In the genomic region with DNA sequence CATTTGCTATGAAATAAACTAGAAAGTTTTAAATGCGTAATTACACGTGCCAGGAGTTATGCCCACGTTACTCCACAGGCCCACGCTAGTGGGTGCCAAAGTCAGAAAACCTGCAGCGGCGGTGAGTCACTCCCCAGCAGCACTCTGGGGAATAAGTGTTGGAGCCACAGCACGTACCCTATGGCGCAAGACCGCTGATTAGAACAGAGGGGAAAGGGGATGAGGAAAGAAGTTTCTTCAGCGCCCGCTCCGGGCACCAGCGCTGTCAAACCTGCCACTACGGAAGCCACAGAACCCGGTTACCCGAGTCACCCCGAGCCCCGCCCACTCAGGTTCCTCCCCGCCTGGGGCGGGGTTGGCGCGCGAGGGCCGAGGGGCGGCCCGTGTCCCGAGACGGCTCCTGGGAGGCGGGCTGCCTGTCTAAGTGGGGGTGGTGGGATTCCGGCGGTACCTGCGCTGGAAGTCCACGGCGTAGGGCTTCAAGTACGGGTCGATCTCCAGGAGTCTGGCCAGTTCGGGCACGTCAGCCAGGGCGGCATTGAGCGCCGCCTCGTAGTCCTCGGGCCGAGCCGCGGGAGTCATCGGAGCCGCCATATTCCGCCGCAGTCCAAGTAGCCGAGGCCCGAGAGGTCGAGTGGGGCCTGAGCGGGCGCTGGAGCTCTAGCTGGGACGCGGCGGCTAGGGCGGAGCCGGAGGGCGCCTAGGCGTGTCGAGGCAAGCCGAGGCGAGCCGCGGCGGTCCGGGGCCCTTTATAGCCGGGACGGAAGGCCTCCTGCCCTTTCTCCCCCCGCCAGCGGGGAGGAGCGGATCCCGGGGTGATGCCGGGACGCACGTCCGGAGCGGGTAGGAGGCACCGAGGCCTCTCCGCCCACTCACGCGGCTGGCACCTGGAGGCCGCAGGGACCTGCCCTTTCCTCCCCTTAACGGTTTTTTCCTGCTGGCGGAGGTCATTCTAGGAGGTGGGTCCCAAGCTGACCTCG, we compare ENCODE assay signal across 1 cellular context.
TF ChIP-seq lines count a peak whose summit lies in the region.

TSS of gene GBE1 (minus strand) at position 722 of the 980 bp plus-strand sequence. CDS start at position 594, 128 bp downstream.

TF ChIP-seq in HepG2, 621 proteins besides CTCF, POLR2A, EP300 and RAD21 (continued from another document and continues in another):
- TF ChIP-seq, protein P1, sequence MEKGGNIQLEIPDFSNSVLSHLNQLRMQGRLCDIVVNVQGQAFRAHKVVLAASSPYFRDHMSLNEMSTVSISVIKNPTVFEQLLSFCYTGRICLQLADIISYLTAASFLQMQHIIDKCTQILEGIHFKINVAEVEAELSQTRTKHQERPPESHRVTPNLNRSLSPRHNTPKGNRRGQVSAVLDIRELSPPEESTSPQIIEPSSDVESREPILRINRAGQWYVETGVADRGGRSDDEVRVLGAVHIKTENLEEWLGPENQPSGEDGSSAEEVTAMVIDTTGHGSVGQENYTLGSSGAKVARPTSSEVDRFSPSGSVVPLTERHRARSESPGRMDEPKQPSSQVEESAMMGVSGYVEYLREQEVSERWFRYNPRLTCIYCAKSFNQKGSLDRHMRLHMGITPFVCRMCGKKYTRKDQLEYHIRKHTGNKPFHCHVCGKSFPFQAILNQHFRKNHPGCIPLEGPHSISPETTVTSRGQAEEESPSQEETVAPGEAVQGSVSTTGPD (CRISPR knock-in tag; IDR thresholded peaks at IDR 0.05): no peak
- TF ChIP-seq STAG1 (CRISPR knock-in tag; IDR thresholded peaks at IDR 0.05) (peak; percentile 6; the same call in 1 of the 2 replicates), ZNF619 (CRISPR knock-in tag; IDR thresholded peaks at IDR 0.05) (peak; percentile 68; the same call in 1 of the 2 replicates), SETDB1 (CRISPR knock-in tag; IDR thresholded peaks at IDR 0.05; ENCODE audit: borderline replicate concordance) (no peak), SNRNP70 (IDR thresholded peaks at IDR 0.05; ENCODE audit: low read depth, low read length) (no peak), ZNF354B (CRISPR knock-in tag; IDR thresholded peaks at IDR 0.05) (no peak), KDM4B (CRISPR knock-in tag; IDR thresholded peaks at IDR 0.05) (no peak; the same call in 1 of the 2 replicates), KLF16 (CRISPR knock-in tag; IDR thresholded peaks at IDR 0.05) (peak in 1 of 2 experiments; percentile 96; a peak in 2 of 4 replicates), ZNF331 (CRISPR knock-in tag; IDR thresholded peaks at IDR 0.05) (0 out of 2 replicates have a peak, but pooled peaks have one; percentile 29), POGZ (CRISPR knock-in tag; IDR thresholded peaks at IDR 0.05) (peak; percentile 99), KDM1A (CRISPR knock-in tag; IDR thresholded peaks at IDR 0.05) (peak; percentile 14; the same call in 1 of the 2 replicates), PRPF4 (IDR thresholded peaks at IDR 0.05; ENCODE audit: low read depth, low read length, poor library complexity, severe bottlenecking) (no peak), MED8 (CRISPR knock-in tag; IDR thresholded peaks at IDR 0.05; ENCODE audit: insufficient replicate concordance) (peak; percentile 6), ZNF678 (CRISPR knock-in tag; IDR thresholded peaks at IDR 0.05) (no peak), ZSCAN12 (CRISPR knock-in tag; IDR thresholded peaks at IDR 0.05) (peak; percentile 95), KIAA2018 (CRISPR knock-in tag; IDR thresholded peaks at IDR 0.05; ENCODE audit: borderline replicate concordance) (no peak), SIN3B (IDR thresholded peaks at IDR 0.05; ENCODE audit: low read length) (no peak), ZNF746 (CRISPR knock-in tag; IDR thresholded peaks at IDR 0.05) (peak; percentile 90), ZNF256 (CRISPR knock-in tag; conservative IDR thresholded peaks at IDR 0.05) (peak; percentile 96), ZBTB3 (CRISPR knock-in tag; IDR thresholded peaks at IDR 0.05; ENCODE audit: borderline replicate concordance, low read depth) (0 out of 2 replicates have a peak, but pooled peaks have one; percentile 67), NCOA1 (CRISPR knock-in tag; IDR thresholded peaks at IDR 0.05) (peak; percentile 98), CBX5 (CRISPR knock-in tag; IDR thresholded peaks at IDR 0.05; ENCODE audit: borderline replicate concordance) (peak; percentile 95), ZNF564 (CRISPR knock-in tag; IDR thresholded peaks at IDR 0.05) (peak; percentile 80; the same call in 1 of the 2 replicates), ZNF207 (IDR thresholded peaks at IDR 0.05; ENCODE audit: borderline replicate concordance) (no peak), CSRNP2 (CRISPR knock-in tag; conservative IDR thresholded peaks at IDR 0.05; ENCODE audit: low read depth) (no peak), DMTF1 (CRISPR knock-in tag; IDR thresholded peaks at IDR 0.05) (no peak), TP53 (CRISPR knock-in tag; conservative IDR thresholded peaks at IDR 0.05) (peak; percentile 93; the same call in 1 of the 2 replicates), RBFOX2 (IDR thresholded peaks at IDR 0.05; ENCODE audit: low read depth, low read length) (peak; percentile 98), ZNF598 (CRISPR knock-in tag; IDR thresholded peaks at IDR 0.05; ENCODE audit: borderline replicate concordance) (peak; percentile 90; the same call in 1 of the 2 replicates), ZNF333 (CRISPR knock-in tag; IDR thresholded peaks at IDR 0.05; ENCODE audit: borderline replicate concordance) (peak; percentile 81; the same call in 1 of the 2 replicates), ZFP1 (CRISPR knock-in tag; IDR thresholded peaks at IDR 0.05) (0 out of 2 replicates have a peak, but pooled peaks have one; percentile 27), EEA1 (CRISPR knock-in tag; IDR thresholded peaks at IDR 0.05; ENCODE audit: borderline replicate concordance) (no peak; the same call in none of the 2 replicates), ZNF10 (CRISPR knock-in tag; IDR thresholded peaks at IDR 0.05; ENCODE audit: borderline replicate concordance, low read depth) (no peak)
- TF ChIP-seq, protein P2, sequence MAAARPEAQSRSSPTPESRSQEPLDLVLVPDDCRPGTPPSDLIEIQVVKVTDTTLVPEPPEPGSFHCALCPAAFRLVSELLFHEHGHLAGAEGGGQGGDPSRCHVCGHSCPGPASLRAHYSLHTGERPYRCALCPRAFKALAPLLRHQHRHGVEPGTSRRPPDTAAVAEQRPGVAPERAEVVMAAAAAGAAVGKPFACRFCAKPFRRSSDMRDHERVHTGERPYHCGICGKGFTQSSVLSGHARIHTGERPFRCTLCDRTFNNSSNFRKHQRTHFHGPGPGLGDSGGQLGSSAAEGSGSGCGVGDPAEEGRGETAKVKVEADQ (CRISPR knock-in tag; IDR thresholded peaks at IDR 0.05; ENCODE audit: borderline replicate concordance): peak; percentile 40; the same call in 1 of the 2 replicates
- TF ChIP-seq, protein P3, sequence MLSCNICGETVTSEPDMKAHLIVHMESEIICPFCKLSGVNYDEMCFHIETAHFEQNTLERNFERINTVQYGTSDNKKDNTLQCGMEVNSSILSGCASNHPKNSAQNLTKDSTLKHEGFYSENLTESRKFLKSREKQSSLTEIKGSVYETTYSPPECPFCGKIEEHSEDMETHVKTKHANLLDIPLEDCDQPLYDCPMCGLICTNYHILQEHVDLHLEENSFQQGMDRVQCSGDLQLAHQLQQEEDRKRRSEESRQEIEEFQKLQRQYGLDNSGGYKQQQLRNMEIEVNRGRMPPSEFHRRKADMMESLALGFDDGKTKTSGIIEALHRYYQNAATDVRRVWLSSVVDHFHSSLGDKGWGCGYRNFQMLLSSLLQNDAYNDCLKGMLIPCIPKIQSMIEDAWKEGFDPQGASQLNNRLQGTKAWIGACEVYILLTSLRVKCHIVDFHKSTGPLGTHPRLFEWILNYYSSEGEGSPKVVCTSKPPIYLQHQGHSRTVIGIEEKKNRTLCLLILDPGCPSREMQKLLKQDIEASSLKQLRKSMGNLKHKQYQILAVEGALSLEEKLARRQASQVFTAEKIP (CRISPR knock-in tag; IDR thresholded peaks at IDR 0.05; ENCODE audit: borderline replicate concordance): no peak
- TF ChIP-seq, protein P4, sequence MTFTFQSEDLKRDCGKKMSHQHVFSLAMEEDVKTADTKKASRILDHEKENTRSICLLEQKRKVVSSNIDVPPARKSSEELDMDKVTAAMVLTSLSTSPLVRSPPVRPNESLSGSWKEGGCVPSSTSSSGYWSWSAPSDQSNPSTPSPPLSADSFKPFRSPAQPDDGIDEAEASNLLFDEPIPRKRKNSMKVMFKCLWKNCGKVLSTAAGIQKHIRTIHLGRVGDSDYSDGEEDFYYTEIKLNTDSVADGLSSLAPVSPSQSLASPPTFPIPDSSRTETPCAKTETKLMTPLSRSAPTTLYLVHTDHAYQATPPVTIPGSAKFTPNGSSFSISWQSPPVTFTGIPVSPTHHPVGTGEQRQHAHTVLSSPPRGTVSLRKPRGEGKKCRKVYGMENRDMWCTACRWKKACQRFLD (CRISPR knock-in tag; IDR thresholded peaks at IDR 0.05; ENCODE audit: borderline replicate concordance): peak; percentile 87; the same call in 1 of the 2 replicates
- TF ChIP-seq, protein P5, sequence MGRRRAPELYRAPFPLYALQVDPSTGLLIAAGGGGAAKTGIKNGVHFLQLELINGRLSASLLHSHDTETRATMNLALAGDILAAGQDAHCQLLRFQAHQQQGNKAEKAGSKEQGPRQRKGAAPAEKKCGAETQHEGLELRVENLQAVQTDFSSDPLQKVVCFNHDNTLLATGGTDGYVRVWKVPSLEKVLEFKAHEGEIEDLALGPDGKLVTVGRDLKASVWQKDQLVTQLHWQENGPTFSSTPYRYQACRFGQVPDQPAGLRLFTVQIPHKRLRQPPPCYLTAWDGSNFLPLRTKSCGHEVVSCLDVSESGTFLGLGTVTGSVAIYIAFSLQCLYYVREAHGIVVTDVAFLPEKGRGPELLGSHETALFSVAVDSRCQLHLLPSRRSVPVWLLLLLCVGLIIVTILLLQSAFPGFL (CRISPR knock-in tag; IDR thresholded peaks at IDR 0.05): no peak
